21 cellular contexts compared by ENCODE assay signal in genomic region chr10:79005126-79005820, GRCh38.
A peak's percentile ranks its signal among the peaks of the same experiment; 100 is the strongest.
DNase-seq lines count a peak whose midpoint lies in the region; TF ChIP-seq lines count a peak whose summit lies in the region.
"Had no signal": no experiment of that assay in that cellular context is flagged by ENCODE, and none has a peak within 500 bp of the region (broad histone marks: within the 10 kb centered on the region; RNA-seq: fewer than 3 reads in every experiment).

No MANE protein-coding gene starts in this region.

- no peak overlapping the region for H3K27ac Mint-ChIP-seq in nephron progenitor cell
- H3K27ac Mint-ChIP-seq: GM23338 had no signal

- H3K36me3 ChIP-seq in esophagus (ENCODE audit: control insufficient read depth in 2 of 2, insufficient read depth in 2 of 2, low read length in 1 of 2): no peaks in the 10 kb centered on the region

- peaks cover 0 to 6% of the 10 kb centered on the region in 2 donors for H3K4me1 ChIP-seq in esophagus (ENCODE audit: control insufficient read depth in 2 of 2, insufficient read depth in 2 of 2, low read length in 1 of 2)

- peak overlapping the region; percentile 88 to 95 for H3K27ac ChIP-seq in esophagus (ENCODE audit: low read depth in 2 of 2, low read length in 1 of 2)
- H3K27ac ChIP-seq: PC-9, RWPE1 had no signal

- DNase-seq in DMS79 treated with DMSO at 0.1 percent for 48 hours (lab: John Stamatoyannopoulos, UW) (peak; percentile 11), DMS79 (lab: John Stamatoyannopoulos, UW) (no peak), NCI-H146 (lab: John Stamatoyannopoulos, UW) (peak; percentile 43), nephron progenitor cell (peak; percentile 20), nucleus accumbens (lab: John Stamatoyannopoulos, UW) (no peak)
- no peak for DNase-seq in stimulated activated CD4-positive, alpha-beta T cell treated with anti-CD3 and anti-CD28 coated beads, Interleukin-1b, Interleukin-23, amount 100 ng/mL, for 48 hours
- DNase-seq in NK-92 treated with Interleukin-12 subunit alpha and Interleukin-12 subunit beta, amount 100 ng/mL, for 24 hours (lab: John Stamatoyannopoulos, UW): no peak
- DNase-seq: 8988T, COR-L47, DMS 273 treated with DMSO at 0.1 percent for 48 hours, EL, KG1, NCI-H1105 treated with DMSO at 0.1 percent for 48 hours, NCI-H187 treated with DMSO at 0.1 percent for 48 hours, NCI-H774, PC-9, SIG-M5 had no signal

- WGBS in esophagus, 2 donors: 64 to 67% methylated on average over 11 of the region's 11 CpGs

- no peaks in the 10 kb centered on the region for H3K9me3 Mint-ChIP-seq in nephron progenitor cell
- H3K9me3 Mint-ChIP-seq: GM23338 had no signal

- TF ChIP-seq CTCF in nephron progenitor cell (IDR thresholded peaks at IDR 0.05): no peak

- H3K36me3 Mint-ChIP-seq in nephron progenitor cell (ENCODE audit: low read depth): no peaks in the 10 kb centered on the region

- no peak overlapping the region for H3K4me3 Mint-ChIP-seq in nephron progenitor cell
- H3K4me3 Mint-ChIP-seq: GM23338 had no signal

- no peak overlapping the region for H3K4me3 ChIP-seq in esophagus (ENCODE audit: low read depth in 1 of 2, low read length in 2 of 2)
- H3K4me3 ChIP-seq: GM12878, GM23338, PC-9 had no signal

- H3K4me1 Mint-ChIP-seq in nephron progenitor cell: peaks cover 49% of the 10 kb centered on the region

- H3K27me3 Mint-ChIP-seq in nephron progenitor cell (ENCODE audit: low read depth, poor library complexity): peaks cover 27% of the 10 kb centered on the region

- no peaks in the 10 kb centered on the region for H3K27me3 ChIP-seq in esophagus (ENCODE audit: control insufficient read depth in 1 of 2, insufficient read depth in 2 of 2, low read length in 2 of 2)

- H3K9me3 ChIP-seq in esophagus (ENCODE audit: control insufficient read depth in 2 of 2, insufficient read depth in 1 of 2, low read depth in 1 of 2, low read length in 1 of 2): no peaks in the 10 kb centered on the region

Comparison
In these comparisons a context has a peak if more than half of its experiments do, and no peak if none do; other contexts are left out.
1. DNase-seq: peak in DMS79 treated with DMSO at 0.1 percent for 48 hours (single experiment), NCI-H146 (single experiment) and nephron progenitor cell (single experiment); none in DMS79 (single experiment), stimulated activated CD4-positive, alpha-beta T cell treated with anti-CD3 and anti-CD28 coated beads, Interleukin-1b, Interleukin-23, amount 100 ng/mL, for 48 hours (single experiment), NK-92 treated with Interleukin-12 subunit alpha and Interleukin-12 subunit beta, amount 100 ng/mL, for 24 hours (single experiment) and nucleus accumbens (0 of 56).